ENCODE assay signal across 1 cellular context in the genomic region with DNA sequence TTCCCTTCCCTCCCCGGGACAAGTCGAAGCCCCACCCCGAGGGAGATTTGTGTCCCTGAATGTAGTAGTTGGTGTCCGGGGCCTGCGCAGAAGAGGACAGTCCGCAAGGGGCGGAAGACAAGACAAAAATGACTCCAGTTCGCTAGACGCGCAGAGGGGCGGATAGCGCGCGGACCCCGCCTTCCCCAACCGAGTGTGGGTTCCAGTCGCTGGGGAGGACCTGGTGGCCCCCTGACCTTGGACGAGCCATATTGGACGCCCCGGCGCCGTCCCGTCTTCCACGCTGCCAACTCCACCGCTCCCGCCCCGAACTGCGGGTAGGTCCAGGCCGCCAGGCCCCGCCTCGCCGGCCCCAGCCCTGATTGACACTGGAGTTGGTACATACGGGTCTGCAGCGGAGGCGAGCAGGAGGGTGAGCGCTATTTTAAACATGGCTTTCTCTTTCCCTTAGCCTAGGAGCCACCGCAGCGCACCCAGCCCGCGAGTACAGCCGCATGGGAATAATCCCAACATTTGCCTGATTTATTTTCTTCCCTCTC.
TF ChIP-seq lines count a peak whose summit lies in the region.

No MANE protein-coding gene starts in this region.

TF ChIP-seq in HepG2, 621 proteins besides CTCF, POLR2A, EP300 and RAD21 (continued from another document and continues in another):
- TF ChIP-seq ZNF563 (CRISPR knock-in tag; IDR thresholded peaks at IDR 0.05) = no peak
- TF ChIP-seq SAP130 (CRISPR knock-in tag; IDR thresholded peaks at IDR 0.05; ENCODE audit: low read depth) = peak; percentile 70; the same call in 1 of the 2 replicates
- no peak for TF ChIP-seq CEBPB (IDR thresholded peaks at IDR 0.05; ENCODE audit: borderline replicate concordance, low read depth, low read length)
- TF ChIP-seq ZNF317 (CRISPR knock-in tag; IDR thresholded peaks at IDR 0.05) = 0 out of 2 replicates have a peak, but pooled peaks have one; percentile 56
- TF ChIP-seq GPN1 (CRISPR knock-in tag; IDR thresholded peaks at IDR 0.05; ENCODE audit: borderline replicate concordance) = no peak
- TF ChIP-seq, protein P1, sequence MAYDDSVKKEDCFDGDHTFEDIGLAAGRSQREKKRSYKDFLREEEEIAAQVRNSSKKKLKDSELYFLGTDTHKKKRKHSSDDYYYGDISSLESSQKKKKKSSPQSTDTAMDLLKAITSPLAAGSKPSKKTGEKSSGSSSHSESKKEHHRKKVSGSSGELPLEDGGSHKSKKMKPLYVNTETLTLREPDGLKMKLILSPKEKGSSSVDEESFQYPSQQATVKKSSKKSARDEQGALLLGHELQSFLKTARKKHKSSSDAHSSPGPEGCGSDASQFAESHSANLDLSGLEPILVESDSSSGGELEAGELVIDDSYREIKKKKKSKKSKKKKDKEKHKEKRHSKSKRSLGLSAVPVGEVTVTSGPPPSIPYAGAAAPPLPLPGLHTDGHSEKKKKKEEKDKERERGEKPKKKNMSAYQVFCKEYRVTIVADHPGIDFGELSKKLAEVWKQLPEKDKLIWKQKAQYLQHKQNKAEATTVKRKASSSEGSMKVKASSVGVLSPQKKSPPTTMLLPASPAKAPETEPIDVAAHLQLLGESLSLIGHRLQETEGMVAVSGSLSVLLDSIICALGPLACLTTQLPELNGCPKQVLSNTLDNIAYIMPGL (CRISPR knock-in tag; IDR thresholded peaks at IDR 0.05; ENCODE audit: borderline replicate concordance in 1 of 2, low read depth in 1 of 2) = peak in 1 of 2 experiments; percentile 59; a peak in 2 of 4 replicates
- no peak for TF ChIP-seq ATAD3A (CRISPR knock-in tag; IDR thresholded peaks at IDR 0.05)
- TF ChIP-seq, protein P2, sequence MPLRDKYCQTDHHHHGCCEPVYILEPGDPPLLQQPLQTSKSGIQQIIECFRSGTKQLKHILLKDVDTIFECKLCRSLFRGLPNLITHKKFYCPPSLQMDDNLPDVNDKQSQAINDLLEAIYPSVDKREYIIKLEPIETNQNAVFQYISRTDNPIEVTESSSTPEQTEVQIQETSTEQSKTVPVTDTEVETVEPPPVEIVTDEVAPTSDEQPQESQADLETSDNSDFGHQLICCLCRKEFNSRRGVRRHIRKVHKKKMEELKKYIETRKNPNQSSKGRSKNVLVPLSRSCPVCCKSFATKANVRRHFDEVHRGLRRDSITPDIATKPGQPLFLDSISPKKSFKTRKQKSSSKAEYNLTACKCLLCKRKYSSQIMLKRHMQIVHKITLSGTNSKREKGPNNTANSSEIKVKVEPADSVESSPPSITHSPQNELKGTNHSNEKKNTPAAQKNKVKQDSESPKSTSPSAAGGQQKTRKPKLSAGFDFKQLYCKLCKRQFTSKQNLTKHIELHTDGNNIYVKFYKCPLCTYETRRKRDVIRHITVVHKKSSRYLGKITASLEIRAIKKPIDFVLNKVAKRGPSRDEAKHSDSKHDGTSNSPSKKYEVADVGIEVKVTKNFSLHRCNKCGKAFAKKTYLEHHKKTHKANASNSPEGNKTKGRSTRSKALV (CRISPR knock-in tag; IDR thresholded peaks at IDR 0.05) = peak; percentile 8; the same call in 1 of the 2 replicates
- TF ChIP-seq RNF2 (conservative IDR thresholded peaks at IDR 0.05; ENCODE audit: low read depth) = no peak
- TF ChIP-seq WIZ (CRISPR knock-in tag; IDR thresholded peaks at IDR 0.05) = no peak; the same call in 1 of the 2 replicates
- no peak for TF ChIP-seq HNF4G (IDR thresholded peaks at IDR 0.05; ENCODE audit: borderline replicate concordance, low read depth, low read length)
- TF ChIP-seq HNF4G (CRISPR knock-in tag; IDR thresholded peaks at IDR 0.05; ENCODE audit: borderline replicate concordance, low read depth) = no peak
- 0 out of 2 replicates have a peak, but pooled peaks have one; percentile 32 for TF ChIP-seq TGIF2 (CRISPR knock-in tag; IDR thresholded peaks at IDR 0.05)
- TF ChIP-seq, protein P3, sequence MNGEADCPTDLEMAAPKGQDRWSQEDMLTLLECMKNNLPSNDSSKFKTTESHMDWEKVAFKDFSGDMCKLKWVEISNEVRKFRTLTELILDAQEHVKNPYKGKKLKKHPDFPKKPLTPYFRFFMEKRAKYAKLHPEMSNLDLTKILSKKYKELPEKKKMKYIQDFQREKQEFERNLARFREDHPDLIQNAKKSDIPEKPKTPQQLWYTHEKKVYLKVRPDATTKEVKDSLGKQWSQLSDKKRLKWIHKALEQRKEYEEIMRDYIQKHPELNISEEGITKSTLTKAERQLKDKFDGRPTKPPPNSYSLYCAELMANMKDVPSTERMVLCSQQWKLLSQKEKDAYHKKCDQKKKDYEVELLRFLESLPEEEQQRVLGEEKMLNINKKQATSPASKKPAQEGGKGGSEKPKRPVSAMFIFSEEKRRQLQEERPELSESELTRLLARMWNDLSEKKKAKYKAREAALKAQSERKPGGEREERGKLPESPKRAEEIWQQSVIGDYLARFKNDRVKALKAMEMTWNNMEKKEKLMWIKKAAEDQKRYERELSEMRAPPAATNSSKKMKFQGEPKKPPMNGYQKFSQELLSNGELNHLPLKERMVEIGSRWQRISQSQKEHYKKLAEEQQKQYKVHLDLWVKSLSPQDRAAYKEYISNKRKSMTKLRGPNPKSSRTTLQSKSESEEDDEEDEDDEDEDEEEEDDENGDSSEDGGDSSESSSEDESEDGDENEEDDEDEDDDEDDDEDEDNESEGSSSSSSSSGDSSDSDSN (CRISPR knock-in tag; IDR thresholded peaks at IDR 0.05) = peak; percentile 68
- TF ChIP-seq HMG20B (CRISPR knock-in tag; conservative IDR thresholded peaks at IDR 0.05) = no peak
- TF ChIP-seq JDP2 (CRISPR knock-in tag; IDR thresholded peaks at IDR 0.05; ENCODE audit: borderline replicate concordance) = no peak
- TF ChIP-seq MLLT10 (CRISPR knock-in tag; IDR thresholded peaks at IDR 0.05) = no peak
- TF ChIP-seq, protein P4, sequence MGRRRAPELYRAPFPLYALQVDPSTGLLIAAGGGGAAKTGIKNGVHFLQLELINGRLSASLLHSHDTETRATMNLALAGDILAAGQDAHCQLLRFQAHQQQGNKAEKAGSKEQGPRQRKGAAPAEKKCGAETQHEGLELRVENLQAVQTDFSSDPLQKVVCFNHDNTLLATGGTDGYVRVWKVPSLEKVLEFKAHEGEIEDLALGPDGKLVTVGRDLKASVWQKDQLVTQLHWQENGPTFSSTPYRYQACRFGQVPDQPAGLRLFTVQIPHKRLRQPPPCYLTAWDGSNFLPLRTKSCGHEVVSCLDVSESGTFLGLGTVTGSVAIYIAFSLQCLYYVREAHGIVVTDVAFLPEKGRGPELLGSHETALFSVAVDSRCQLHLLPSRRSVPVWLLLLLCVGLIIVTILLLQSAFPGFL (CRISPR knock-in tag; IDR thresholded peaks at IDR 0.05) = no peak
- no peak for TF ChIP-seq ZNF749 (CRISPR knock-in tag; IDR thresholded peaks at IDR 0.05; ENCODE audit: borderline replicate concordance)
- TF ChIP-seq SYNCRIP (IDR thresholded peaks at IDR 0.05; ENCODE audit: insufficient read depth, low read depth, low read length) = no peak
- TF ChIP-seq ZNF12 (CRISPR knock-in tag; IDR thresholded peaks at IDR 0.05) = no peak
- 0 out of 2 replicates have a peak, but pooled peaks have one; percentile 75 for TF ChIP-seq ZNF333 (CRISPR knock-in tag; IDR thresholded peaks at IDR 0.05; ENCODE audit: borderline replicate concordance)
- TF ChIP-seq, protein P5, sequence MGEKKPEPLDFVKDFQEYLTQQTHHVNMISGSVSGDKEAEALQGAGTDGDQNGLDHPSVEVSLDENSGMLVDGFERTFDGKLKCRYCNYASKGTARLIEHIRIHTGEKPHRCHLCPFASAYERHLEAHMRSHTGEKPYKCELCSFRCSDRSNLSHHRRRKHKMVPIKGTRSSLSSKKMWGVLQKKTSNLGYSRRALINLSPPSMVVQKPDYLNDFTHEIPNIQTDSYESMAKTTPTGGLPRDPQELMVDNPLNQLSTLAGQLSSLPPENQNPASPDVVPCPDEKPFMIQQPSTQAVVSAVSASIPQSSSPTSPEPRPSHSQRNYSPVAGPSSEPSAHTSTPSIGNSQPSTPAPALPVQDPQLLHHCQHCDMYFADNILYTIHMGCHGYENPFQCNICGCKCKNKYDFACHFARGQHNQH (CRISPR knock-in tag; IDR thresholded peaks at IDR 0.05) = peak; percentile 36; the same call in 1 of the 2 replicates
- TF ChIP-seq, protein P6, sequence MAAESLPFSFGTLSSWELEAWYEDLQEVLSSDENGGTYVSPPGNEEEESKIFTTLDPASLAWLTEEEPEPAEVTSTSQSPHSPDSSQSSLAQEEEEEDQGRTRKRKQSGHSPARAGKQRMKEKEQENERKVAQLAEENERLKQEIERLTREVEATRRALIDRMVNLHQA (CRISPR knock-in tag; IDR thresholded peaks at IDR 0.05) = no peak
- no peak for TF ChIP-seq CBFB (CRISPR knock-in tag; IDR thresholded peaks at IDR 0.05)
- no peak for TF ChIP-seq ZNF549 (CRISPR knock-in tag; IDR thresholded peaks at IDR 0.05)
- TF ChIP-seq, protein P7, sequence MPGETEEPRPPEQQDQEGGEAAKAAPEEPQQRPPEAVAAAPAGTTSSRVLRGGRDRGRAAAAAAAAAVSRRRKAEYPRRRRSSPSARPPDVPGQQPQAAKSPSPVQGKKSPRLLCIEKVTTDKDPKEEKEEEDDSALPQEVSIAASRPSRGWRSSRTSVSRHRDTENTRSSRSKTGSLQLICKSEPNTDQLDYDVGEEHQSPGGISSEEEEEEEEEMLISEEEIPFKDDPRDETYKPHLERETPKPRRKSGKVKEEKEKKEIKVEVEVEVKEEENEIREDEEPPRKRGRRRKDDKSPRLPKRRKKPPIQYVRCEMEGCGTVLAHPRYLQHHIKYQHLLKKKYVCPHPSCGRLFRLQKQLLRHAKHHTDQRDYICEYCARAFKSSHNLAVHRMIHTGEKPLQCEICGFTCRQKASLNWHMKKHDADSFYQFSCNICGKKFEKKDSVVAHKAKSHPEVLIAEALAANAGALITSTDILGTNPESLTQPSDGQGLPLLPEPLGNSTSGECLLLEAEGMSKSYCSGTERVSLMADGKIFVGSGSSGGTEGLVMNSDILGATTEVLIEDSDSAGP (CRISPR knock-in tag; IDR thresholded peaks at IDR 0.05; ENCODE audit: borderline replicate concordance) = peak; percentile 61; the same call in 1 of the 2 replicates
- TF ChIP-seq ZNF235 (CRISPR knock-in tag; IDR thresholded peaks at IDR 0.05; ENCODE audit: borderline replicate concordance) = peak; percentile 40; the same call in 1 of the 2 replicates
- TF ChIP-seq, protein P8, sequence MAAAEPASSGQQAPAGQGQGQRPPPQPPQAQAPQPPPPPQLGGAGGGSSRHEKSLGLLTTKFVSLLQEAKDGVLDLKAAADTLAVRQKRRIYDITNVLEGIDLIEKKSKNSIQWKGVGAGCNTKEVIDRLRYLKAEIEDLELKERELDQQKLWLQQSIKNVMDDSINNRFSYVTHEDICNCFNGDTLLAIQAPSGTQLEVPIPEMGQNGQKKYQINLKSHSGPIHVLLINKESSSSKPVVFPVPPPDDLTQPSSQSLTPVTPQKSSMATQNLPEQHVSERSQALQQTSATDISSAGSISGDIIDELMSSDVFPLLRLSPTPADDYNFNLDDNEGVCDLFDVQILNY (CRISPR knock-in tag; conservative IDR thresholded peaks at IDR 0.05) = no peak
- TF ChIP-seq IRF2 (CRISPR knock-in tag; IDR thresholded peaks at IDR 0.05) = peak; percentile 84; the same call in 1 of the 2 replicates
- no peak; the same call in none of the 2 replicates for TF ChIP-seq SPEN (CRISPR knock-in tag; IDR thresholded peaks at IDR 0.05; ENCODE audit: low read depth)
- TF ChIP-seq FOXK1 (CRISPR knock-in tag; IDR thresholded peaks at IDR 0.05; ENCODE audit: borderline replicate concordance, low read depth) = no peak
- no peak for TF ChIP-seq ZKSCAN1 (IDR thresholded peaks at IDR 0.05; ENCODE audit: low read length)
- peak; percentile 93 for TF ChIP-seq POGZ (CRISPR knock-in tag; IDR thresholded peaks at IDR 0.05)
- peak; percentile 73 for TF ChIP-seq SALL1 (CRISPR knock-in tag; IDR thresholded peaks at IDR 0.05)
- TF ChIP-seq, protein P9, sequence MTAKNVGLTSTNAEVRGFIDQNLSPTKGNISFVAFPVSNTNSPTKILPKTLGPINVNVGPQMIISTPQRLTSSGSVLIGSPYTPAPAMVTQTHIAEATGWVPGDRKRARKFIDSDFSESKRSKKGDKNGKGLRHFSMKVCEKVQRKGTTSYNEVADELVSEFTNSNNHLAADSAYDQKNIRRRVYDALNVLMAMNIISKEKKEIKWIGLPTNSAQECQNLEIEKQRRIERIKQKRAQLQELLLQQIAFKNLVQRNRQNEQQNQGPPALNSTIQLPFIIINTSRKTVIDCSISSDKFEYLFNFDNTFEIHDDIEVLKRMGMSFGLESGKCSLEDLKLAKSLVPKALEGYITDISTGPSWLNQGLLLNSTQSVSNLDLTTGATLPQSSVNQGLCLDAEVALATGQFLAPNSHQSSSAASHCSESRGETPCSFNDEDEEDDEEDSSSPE (CRISPR knock-in tag; IDR thresholded peaks at IDR 0.05) = peak; percentile 38; the same call in 1 of the 2 replicates
- peak; percentile 74; the same call in 1 of the 2 replicates for TF ChIP-seq ZBTB20 (CRISPR knock-in tag; IDR thresholded peaks at IDR 0.05; ENCODE audit: borderline replicate concordance, low read depth)
- 0 out of 2 replicates have a peak, but pooled peaks have one; percentile 43 for TF ChIP-seq PRMT3 (CRISPR knock-in tag; IDR thresholded peaks at IDR 0.05; ENCODE audit: borderline replicate concordance, low read depth)
- TF ChIP-seq, protein P10, sequence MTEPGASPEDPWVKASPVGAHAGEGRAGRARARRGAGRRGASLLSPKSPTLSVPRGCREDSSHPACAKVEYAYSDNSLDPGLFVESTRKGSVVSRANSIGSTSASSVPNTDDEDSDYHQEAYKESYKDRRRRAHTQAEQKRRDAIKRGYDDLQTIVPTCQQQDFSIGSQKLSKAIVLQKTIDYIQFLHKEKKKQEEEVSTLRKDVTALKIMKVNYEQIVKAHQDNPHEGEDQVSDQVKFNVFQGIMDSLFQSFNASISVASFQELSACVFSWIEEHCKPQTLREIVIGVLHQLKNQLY (CRISPR knock-in tag; IDR thresholded peaks at IDR 0.05) = no peak
- TF ChIP-seq, protein P11, sequence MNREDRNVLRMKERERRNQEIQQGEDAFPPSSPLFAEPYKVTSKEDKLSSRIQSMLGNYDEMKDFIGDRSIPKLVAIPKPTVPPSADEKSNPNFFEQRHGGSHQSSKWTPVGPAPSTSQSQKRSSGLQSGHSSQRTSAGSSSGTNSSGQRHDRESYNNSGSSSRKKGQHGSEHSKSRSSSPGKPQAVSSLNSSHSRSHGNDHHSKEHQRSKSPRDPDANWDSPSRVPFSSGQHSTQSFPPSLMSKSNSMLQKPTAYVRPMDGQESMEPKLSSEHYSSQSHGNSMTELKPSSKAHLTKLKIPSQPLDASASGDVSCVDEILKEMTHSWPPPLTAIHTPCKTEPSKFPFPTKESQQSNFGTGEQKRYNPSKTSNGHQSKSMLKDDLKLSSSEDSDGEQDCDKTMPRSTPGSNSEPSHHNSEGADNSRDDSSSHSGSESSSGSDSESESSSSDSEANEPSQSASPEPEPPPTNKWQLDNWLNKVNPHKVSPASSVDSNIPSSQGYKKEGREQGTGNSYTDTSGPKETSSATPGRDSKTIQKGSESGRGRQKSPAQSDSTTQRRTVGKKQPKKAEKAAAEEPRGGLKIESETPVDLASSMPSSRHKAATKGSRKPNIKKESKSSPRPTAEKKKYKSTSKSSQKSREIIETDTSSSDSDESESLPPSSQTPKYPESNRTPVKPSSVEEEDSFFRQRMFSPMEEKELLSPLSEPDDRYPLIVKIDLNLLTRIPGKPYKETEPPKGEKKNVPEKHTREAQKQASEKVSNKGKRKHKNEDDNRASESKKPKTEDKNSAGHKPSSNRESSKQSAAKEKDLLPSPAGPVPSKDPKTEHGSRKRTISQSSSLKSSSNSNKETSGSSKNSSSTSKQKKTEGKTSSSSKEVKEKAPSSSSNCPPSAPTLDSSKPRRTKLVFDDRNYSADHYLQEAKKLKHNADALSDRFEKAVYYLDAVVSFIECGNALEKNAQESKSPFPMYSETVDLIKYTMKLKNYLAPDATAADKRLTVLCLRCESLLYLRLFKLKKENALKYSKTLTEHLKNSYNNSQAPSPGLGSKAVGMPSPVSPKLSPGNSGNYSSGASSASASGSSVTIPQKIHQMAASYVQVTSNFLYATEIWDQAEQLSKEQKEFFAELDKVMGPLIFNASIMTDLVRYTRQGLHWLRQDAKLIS (CRISPR knock-in tag; IDR thresholded peaks at IDR 0.05) = no peak
- no peak for TF ChIP-seq ZBTB3 (CRISPR knock-in tag; IDR thresholded peaks at IDR 0.05; ENCODE audit: borderline replicate concordance, low read depth)
- no peak for TF ChIP-seq SMARCC2 (IDR thresholded peaks at IDR 0.05)
- no peak for TF ChIP-seq ZNF775 (CRISPR knock-in tag; IDR thresholded peaks at IDR 0.05; ENCODE audit: borderline replicate concordance)
